10 cellular contexts compared by ENCODE assay signal in genomic region chr5:64594601-64595518, GRCh38.
DNase-seq lines count a peak whose midpoint lies in the region; ATAC-seq and TF ChIP-seq lines count a peak whose summit lies in the region.
"Had no signal": no experiment of that assay in that cellular context is flagged by ENCODE, and none has a peak within 500 bp of the region (broad histone marks: within the 10 kb centered on the region; RNA-seq: fewer than 3 reads in every experiment).

No MANE protein-coding gene starts in this region.

- peaks cover 0 to 17% (median 0%) of the 10 kb centered on the region in 3 donors for H3K4me1 ChIP-seq in gastroesophageal sphincter

- no peaks in the 10 kb centered on the region for H3K27me3 ChIP-seq in gastroesophageal sphincter

- no peaks in the 10 kb centered on the region for H3K9me3 ChIP-seq in gastroesophageal sphincter

- peak in 3 of 4 experiments; percentile 21 to 34 (median 30) for TF ChIP-seq CTCF in gastroesophageal sphincter (IDR thresholded peaks at IDR 0.05)

- H3K27ac ChIP-seq in gastroesophageal sphincter: no peak overlapping the region

- intact Hi-C loops in sciatic nerve (cut with DNase I): no loop called here

- TF ChIP-seq EP300 in gastroesophageal sphincter (IDR thresholded peaks at IDR 0.05): no peak

- DNase-seq in DMS53 (lab: John Stamatoyannopoulos, UW): peak; percentile 44
- DNase-seq in DMS53 treated with DMSO at 0.1 percent for 48 hours (lab: John Stamatoyannopoulos, UW; ENCODE audit: unreplicated experiment): no peak
- peak; percentile 45 for DNase-seq in RKO (ENCODE audit: low spot score)
- no peak for DNase-seq in sciatic nerve (ENCODE audit: low spot score)
- DNase-seq in activated CD4-positive, alpha-beta T cell treated with anti-CD3 and anti-CD28 coated beads, Interleukin-2, amount 50 U/mL, for 1 hour: no peak
- no peak for DNase-seq in activated CD4-positive, alpha-beta T cell treated with anti-CD3 and anti-CD28 coated beads for 4 hours
- DNase-seq: activated CD4-positive, alpha-beta T cell treated with anti-CD3 and anti-CD28 coated beads, Interleukin-2, amount 50 U/mL, for 4 hours; NCI-H1092 treated with DMSO at 0.1 percent for 48 hours had no signal

- H3K36me3 ChIP-seq in gastroesophageal sphincter: no peaks in the 10 kb centered on the region

- ATAC-seq in gastroesophageal sphincter: peak; percentile 13
- ATAC-seq in sciatic nerve: peak; percentile 15
- no peak for ATAC-seq in GM21717 (IDR thresholded peaks at IDR 0.05; ENCODE audit: unreplicated experiment)

- no peak overlapping the region for H3K4me3 ChIP-seq in gastroesophageal sphincter

- WGBS in gastroesophageal sphincter (ENCODE audit: low coverage in 1 of 2), 2 donors: 53 to 64% methylated on average over 2 to 4 of the region's 5 CpGs

- TF ChIP-seq POLR2A in gastroesophageal sphincter (IDR thresholded peaks at IDR 0.05): no peak

Comparison
In these comparisons a context has a peak if more than half of its experiments do, and no peak if none do; other contexts are left out.
1. DNase-seq: peak in DMS53 (single experiment) and RKO (single experiment); none in DMS53 treated with DMSO at 0.1 percent for 48 hours (single experiment), sciatic nerve (single experiment), activated CD4-positive, alpha-beta T cell treated with anti-CD3 and anti-CD28 coated beads, Interleukin-2, amount 50 U/mL, for 1 hour (single experiment) and activated CD4-positive, alpha-beta T cell treated with anti-CD3 and anti-CD28 coated beads for 4 hours (0 of 2).